ENCODE assay signal across 9 cellular contexts in the genomic region with DNA sequence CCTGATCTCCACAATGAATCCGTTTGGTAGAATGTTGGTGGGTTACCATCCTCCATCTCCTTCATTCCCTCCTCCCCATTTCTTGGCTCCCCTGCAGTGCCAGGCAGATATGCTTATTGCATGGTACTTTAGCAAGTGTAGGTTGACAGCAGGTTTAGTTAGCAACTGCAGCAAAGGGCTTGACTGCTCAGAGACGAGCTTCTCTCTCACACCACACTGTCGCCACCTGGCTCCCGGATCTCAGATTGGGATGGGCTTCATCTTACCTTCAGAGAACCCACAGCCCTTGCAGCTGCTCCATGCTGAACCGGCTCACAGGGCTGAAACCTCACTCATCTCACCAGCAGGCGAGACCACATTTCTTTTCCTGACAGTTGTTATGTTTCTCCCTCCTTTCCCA.
DNase-seq lines count a peak whose midpoint lies in the region; ATAC-seq and TF ChIP-seq lines count a peak whose summit lies in the region.
"Had no signal": no experiment of that assay in that cellular context is flagged by ENCODE, and none has a peak within 500 bp of the region (broad histone marks: within the 10 kb centered on the region; RNA-seq: fewer than 3 reads in every experiment).

No MANE protein-coding gene starts in this region.

- no peak overlapping the region for H3K18ac ChIP-seq in mesendoderm (ENCODE audit: low read length)

- no peak overlapping the region for H2BK5ac ChIP-seq in mesendoderm (ENCODE audit: low read length)

- no peaks in the 10 kb centered on the region for H3K4me1 Mint-ChIP-seq in activated T-helper 1 cell treated with anti-CD3 and anti-CD28 coated beads, Interleukin-12 subunit alpha, Interleukin-12 subunit beta, Interleukin-2, Interleukin-4 antibody, amounts not matched to agents 30 ng/mL and 10 ng/mL and 1 ng/mL, durations not matched to agents 14 hours and 24 hours and 36 hours (ENCODE audit: low read depth)

- TF ChIP-seq EP300 in Ishikawa (IDR thresholded peaks at IDR 0.05; ENCODE audit: borderline replicate concordance) (no peak), suprapubic skin (IDR thresholded peaks at IDR 0.05) (no peak)

- H3K27ac Mint-ChIP-seq in activated T-helper 1 cell treated with anti-CD3 and anti-CD28 coated beads, Interleukin-12 subunit alpha, Interleukin-12 subunit beta, Interleukin-2, Interleukin-4 antibody, amounts not matched to agents 30 ng/mL and 10 ng/mL and 1 ng/mL, durations not matched to agents 14 hours and 24 hours and 36 hours, result peak overlapping the region; percentile 45

- no peak overlapping the region for H3K56ac ChIP-seq in mesendoderm (ENCODE audit: low read length)

- H3K9me3 Mint-ChIP-seq in activated T-helper 1 cell treated with anti-CD3 and anti-CD28 coated beads, Interleukin-12 subunit alpha, Interleukin-12 subunit beta, Interleukin-2, Interleukin-4 antibody, amounts not matched to agents 30 ng/mL and 10 ng/mL and 1 ng/mL, durations not matched to agents 14 hours and 24 hours and 36 hours, result no peaks in the 10 kb centered on the region

- TF ChIP-seq CTCF in GM12873 (IDR thresholded peaks at IDR 0.05; ENCODE audit: insufficient read depth, low read depth, low read length, missing control alignments), result peak; percentile 30
- no peak for TF ChIP-seq CTCF in suprapubic skin (IDR thresholded peaks at IDR 0.05)

- H3K4me3 ChIP-seq in mesendoderm (ENCODE audit: low read length) (no peak overlapping the region), suprapubic skin (no peak overlapping the region)
- H3K4me3 ChIP-seq: PC-9 had no signal

- H3K79me1 ChIP-seq in mesendoderm (ENCODE audit: low read length), result no peaks in the 10 kb centered on the region

- H2BK120ac ChIP-seq in mesendoderm (ENCODE audit: low read depth, low read length), result no peak overlapping the region

- WGBS in mesendoderm (ENCODE audit: extremely low coverage, insufficient coverage, low lambda C conversion rate), result no CpG with 5 or more reads among the region's 6 CpGs
- WGBS in suprapubic skin, result 43% methylated on average over 6 of the region's 6 CpGs

- H3K27ac ChIP-seq in mesendoderm (ENCODE audit: low read depth, low read length) (no peak overlapping the region), suprapubic skin (no peak overlapping the region)
- H3K27ac ChIP-seq: PC-9 had no signal

- H4K8ac ChIP-seq in mesendoderm (ENCODE audit: low read depth, low read length), result no peak overlapping the region

- H3K4me1 ChIP-seq in mesendoderm (ENCODE audit: control insufficient read depth, low read depth, low read length), result peaks cover 4% of the 10 kb centered on the region
- no peaks in the 10 kb centered on the region for H3K4me1 ChIP-seq in suprapubic skin

- no peak for DNase-seq in activated T-helper 1 cell treated with anti-CD3 and anti-CD28 coated beads, Interleukin-12 subunit alpha, Interleukin-12 subunit beta, Interleukin-2, Interleukin-4 antibody, amounts not matched to agents 30 ng/mL and 10 ng/mL and 1 ng/mL, durations not matched to agents 14 hours and 24 hours and 36 hours (ENCODE audit: low spot score)
- DNase-seq in mesendoderm (peak; percentile 86), suprapubic skin (ENCODE audit: low spot score in 2 of 2) (no peak), RKO (ENCODE audit: low spot score) (no peak)
- DNase-seq: activated CD4-positive, CD25-positive, alpha-beta regulatory T cell treated with anti-CD3 and anti-CD28 coated beads, Interleukin-2, amount 50 U/mL, for 72 hours; PC-9 had no signal

- TF ChIP-seq POLR2A in suprapubic skin (IDR thresholded peaks at IDR 0.05), result no peak

- no peak overlapping the region for H3K4ac ChIP-seq in mesendoderm (ENCODE audit: low read depth, low read length)

- no peaks in the 10 kb centered on the region for H3K36me3 ChIP-seq in mesendoderm (ENCODE audit: control insufficient read depth, insufficient read depth, low read length)
- H3K36me3 ChIP-seq in suprapubic skin, result no peaks in the 10 kb centered on the region

- no peak overlapping the region for H2AK5ac ChIP-seq in mesendoderm (ENCODE audit: low read length)

- H3K79me2 ChIP-seq in mesendoderm (ENCODE audit: control insufficient read depth, insufficient read depth, low read length), result no peaks in the 10 kb centered on the region

- no peaks in the 10 kb centered on the region for H3K9me3 ChIP-seq in suprapubic skin

- H3K27me3 ChIP-seq in mesendoderm (ENCODE audit: insufficient read depth, low read length, poor library complexity) (no peaks in the 10 kb centered on the region), suprapubic skin (peaks cover 14% of the 10 kb centered on the region)

- H4K5ac ChIP-seq in mesendoderm (ENCODE audit: low read length), result no peak overlapping the region

- H3K23ac ChIP-seq in mesendoderm (ENCODE audit: low read length), result no peak overlapping the region

- intact Hi-C loops in activated T-helper 1 cell treated with anti-CD3 and anti-CD28 coated beads, Interleukin-12 subunit alpha, Interleukin-12 subunit beta, Interleukin-2, Interleukin-4 antibody, amounts not matched to agents 30 ng/mL and 10 ng/mL and 1 ng/mL, durations not matched to agents 14 hours and 24 hours and 36 hours (cut with micrococcal nuclease), result loop anchor here (5.0 kb wide), 1 partner anchor 369 kb away; no protein-coding TSS in a partner anchor

- H3K9ac ChIP-seq in mesendoderm (ENCODE audit: low read length), result no peak overlapping the region

- no peak overlapping the region for H2BK15ac ChIP-seq in mesendoderm (replicated peaks; ENCODE audit: low read depth)

- H3K4me3 Mint-ChIP-seq in activated T-helper 1 cell treated with anti-CD3 and anti-CD28 coated beads, Interleukin-12 subunit alpha, Interleukin-12 subunit beta, Interleukin-2, Interleukin-4 antibody, amounts not matched to agents 30 ng/mL and 10 ng/mL and 1 ng/mL, durations not matched to agents 14 hours and 24 hours and 36 hours, result no peak overlapping the region

- peak; percentile 38; the same call in 1 of the 2 replicates for TF ChIP-seq RAD21 in Ishikawa (IDR thresholded peaks at IDR 0.05; ENCODE audit: low read depth)

- no peak overlapping the region for H3K4me2 ChIP-seq in mesendoderm (ENCODE audit: low read length)
- H3K4me2 ChIP-seq: PC-9 had no signal

- no peaks in the 10 kb centered on the region for H3K36me3 Mint-ChIP-seq in activated T-helper 1 cell treated with anti-CD3 and anti-CD28 coated beads, Interleukin-12 subunit alpha, Interleukin-12 subunit beta, Interleukin-2, Interleukin-4 antibody, amounts not matched to agents 30 ng/mL and 10 ng/mL and 1 ng/mL, durations not matched to agents 14 hours and 24 hours and 36 hours (ENCODE audit: low read depth)

- peaks cover 36% of the 10 kb centered on the region for H3K27me3 Mint-ChIP-seq in activated T-helper 1 cell treated with anti-CD3 and anti-CD28 coated beads, Interleukin-12 subunit alpha, Interleukin-12 subunit beta, Interleukin-2, Interleukin-4 antibody, amounts not matched to agents 30 ng/mL and 10 ng/mL and 1 ng/mL, durations not matched to agents 14 hours and 24 hours and 36 hours (ENCODE audit: insufficient read depth)

- ATAC-seq in HG02763 (IDR thresholded peaks at IDR 0.05; ENCODE audit: unreplicated experiment), result no peak

TF ChIP-seq in Ishikawa, 13 proteins besides CTCF, POLR2A, EP300 and RAD21:
- TF ChIP-seq, protein P1, sequence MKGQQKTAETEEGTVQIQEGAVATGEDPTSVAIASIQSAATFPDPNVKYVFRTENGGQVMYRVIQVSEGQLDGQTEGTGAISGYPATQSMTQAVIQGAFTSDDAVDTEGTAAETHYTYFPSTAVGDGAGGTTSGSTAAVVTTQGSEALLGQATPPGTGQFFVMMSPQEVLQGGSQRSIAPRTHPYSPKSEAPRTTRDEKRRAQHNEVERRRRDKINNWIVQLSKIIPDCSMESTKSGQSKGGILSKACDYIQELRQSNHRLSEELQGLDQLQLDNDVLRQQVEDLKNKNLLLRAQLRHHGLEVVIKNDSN (IDR thresholded peaks at IDR 0.05), result no peak
- TF ChIP-seq TAF1 (IDR thresholded peaks at IDR 0.05; ENCODE audit: low read depth) (no peak), EGR1 (IDR thresholded peaks at IDR 0.05) (no peak), ZBTB7A (IDR thresholded peaks at IDR 0.05; ENCODE audit: low read depth) (no peak), CEBPB (IDR thresholded peaks at IDR 0.05) (no peak), NFIC (IDR thresholded peaks at IDR 0.05) (no peak), TCF12 (IDR thresholded peaks at IDR 0.05; ENCODE audit: low read depth) (no peak), CREB1 (IDR thresholded peaks at IDR 0.05; ENCODE audit: low read depth) (no peak), TEAD4 (IDR thresholded peaks at IDR 0.05) (no peak)
- TF ChIP-seq, protein P2, sequence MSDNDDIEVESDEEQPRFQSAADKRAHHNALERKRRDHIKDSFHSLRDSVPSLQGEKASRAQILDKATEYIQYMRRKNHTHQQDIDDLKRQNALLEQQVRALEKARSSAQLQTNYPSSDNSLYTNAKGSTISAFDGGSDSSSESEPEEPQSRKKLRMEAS (IDR thresholded peaks at IDR 0.05), result no peak
- TF ChIP-seq, protein P3, sequence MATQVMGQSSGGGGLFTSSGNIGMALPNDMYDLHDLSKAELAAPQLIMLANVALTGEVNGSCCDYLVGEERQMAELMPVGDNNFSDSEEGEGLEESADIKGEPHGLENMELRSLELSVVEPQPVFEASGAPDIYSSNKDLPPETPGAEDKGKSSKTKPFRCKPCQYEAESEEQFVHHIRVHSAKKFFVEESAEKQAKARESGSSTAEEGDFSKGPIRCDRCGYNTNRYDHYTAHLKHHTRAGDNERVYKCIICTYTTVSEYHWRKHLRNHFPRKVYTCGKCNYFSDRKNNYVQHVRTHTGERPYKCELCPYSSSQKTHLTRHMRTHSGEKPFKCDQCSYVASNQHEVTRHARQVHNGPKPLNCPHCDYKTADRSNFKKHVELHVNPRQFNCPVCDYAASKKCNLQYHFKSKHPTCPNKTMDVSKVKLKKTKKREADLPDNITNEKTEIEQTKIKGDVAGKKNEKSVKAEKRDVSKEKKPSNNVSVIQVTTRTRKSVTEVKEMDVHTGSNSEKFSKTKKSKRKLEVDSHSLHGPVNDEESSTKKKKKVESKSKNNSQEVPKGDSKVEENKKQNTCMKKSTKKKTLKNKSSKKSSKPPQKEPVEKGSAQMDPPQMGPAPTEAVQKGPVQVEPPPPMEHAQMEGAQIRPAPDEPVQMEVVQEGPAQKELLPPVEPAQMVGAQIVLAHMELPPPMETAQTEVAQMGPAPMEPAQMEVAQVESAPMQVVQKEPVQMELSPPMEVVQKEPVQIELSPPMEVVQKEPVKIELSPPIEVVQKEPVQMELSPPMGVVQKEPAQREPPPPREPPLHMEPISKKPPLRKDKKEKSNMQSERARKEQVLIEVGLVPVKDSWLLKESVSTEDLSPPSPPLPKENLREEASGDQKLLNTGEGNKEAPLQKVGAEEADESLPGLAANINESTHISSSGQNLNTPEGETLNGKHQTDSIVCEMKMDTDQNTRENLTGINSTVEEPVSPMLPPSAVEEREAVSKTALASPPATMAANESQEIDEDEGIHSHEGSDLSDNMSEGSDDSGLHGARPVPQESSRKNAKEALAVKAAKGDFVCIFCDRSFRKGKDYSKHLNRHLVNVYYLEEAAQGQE (IDR thresholded peaks at IDR 0.05; ENCODE audit: low read depth), result no peak
